In the genomic region with DNA sequence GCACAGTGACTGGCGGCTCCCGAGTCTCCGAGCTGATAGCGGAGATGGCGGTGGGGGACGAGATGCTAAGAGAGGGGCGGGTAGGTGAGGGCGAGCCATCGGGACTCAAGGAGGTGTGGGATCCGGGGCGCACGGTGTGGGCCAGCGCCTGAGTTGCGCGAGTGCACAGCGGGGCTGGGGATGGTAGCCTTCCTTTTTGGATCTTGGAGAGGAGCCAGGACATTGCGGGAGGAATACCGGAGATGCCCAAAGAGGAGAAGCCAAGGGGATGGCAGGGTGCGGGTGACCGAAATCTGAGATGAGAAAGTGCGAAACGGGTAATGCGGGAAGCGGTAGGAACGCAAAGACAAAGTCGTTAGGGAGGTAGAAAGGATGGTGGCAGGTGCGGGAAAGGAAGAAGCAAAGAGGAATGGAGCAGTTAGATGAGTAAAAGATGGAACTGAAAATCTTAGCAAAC, we compare ENCODE assay signal across 11 cellular contexts. TPM values are rescaled to one million over a fixed set of nuclear protein-coding genes. Genes with fewer than 3 reads are reported as not detected.
DNase-seq lines count a peak whose midpoint lies in the region; ATAC-seq and TF ChIP-seq lines count a peak whose summit lies in the region.
"Had no signal": no experiment of that assay in that cellular context is flagged by ENCODE, and none has a peak within 500 bp of the region (broad histone marks: within the 10 kb centered on the region; RNA-seq: fewer than 3 reads in every experiment).

No MANE protein-coding gene starts in this region.

- DNase-seq in activated T-cell treated with anti-CD3 and anti-CD28 coated beads, Interleukin-2, amount 50 U/mL, for 72 hours: no peak
- DNase-seq in activated T-cell treated with anti-CD3 and anti-CD28 coated beads for 4 hours: no peak
- peak; percentile 11 for DNase-seq in cerebellum (ENCODE audit: low spot score)
- DNase-seq in mesenchymal stem cell: no peak
- DNase-seq in type B pancreatic cell (ENCODE audit: extremely low spot score, unreplicated experiment): no peak
- no peak for DNase-seq in uterus
- no peak for DNase-seq in DMS79 treated with DMSO at 0.1 percent for 48 hours (lab: John Stamatoyannopoulos, UW)
- DNase-seq in omental fat pad (ENCODE audit: low spot score): no peak
- DNase-seq: activated CD4-positive, alpha-beta memory T cell treated with anti-CD3 and anti-CD28 coated beads for 36 hours had no signal

- H3K9ac ChIP-seq in mesenchymal stem cell (ENCODE audit: low read length): peak overlapping the region; percentile 3

- H3K27ac Mint-ChIP-seq in activated T-cell treated with anti-CD3 and anti-CD28 coated beads, Interleukin-2, amount 50 U/mL, for 72 hours: no peak overlapping the region
- peak overlapping the region; percentile 12 for H3K27ac Mint-ChIP-seq in type B pancreatic cell
- H3K27ac Mint-ChIP-seq: activated CD4-positive, alpha-beta memory T cell treated with anti-CD3 and anti-CD28 coated beads for 36 hours had no signal

- H3K4me3 Mint-ChIP-seq in activated T-cell treated with anti-CD3 and anti-CD28 coated beads, Interleukin-2, amount 50 U/mL, for 72 hours: peak overlapping the region; percentile 31 to 76
- peak overlapping the region; percentile 77 for H3K4me3 Mint-ChIP-seq in type B pancreatic cell
- H3K4me3 Mint-ChIP-seq: activated CD4-positive, alpha-beta memory T cell treated with anti-CD3 and anti-CD28 coated beads for 36 hours had no signal

- no peak overlapping the region for H2BK5ac ChIP-seq in mesenchymal stem cell (ENCODE audit: low read depth, low read length, poor library complexity, severe bottlenecking)

- no peaks in the 10 kb centered on the region for H3K9me3 Mint-ChIP-seq in activated T-cell treated with anti-CD3 and anti-CD28 coated beads, Interleukin-2, amount 50 U/mL, for 72 hours
- H3K9me3 Mint-ChIP-seq in type B pancreatic cell: no peaks in the 10 kb centered on the region
- H3K9me3 Mint-ChIP-seq: activated CD4-positive, alpha-beta memory T cell treated with anti-CD3 and anti-CD28 coated beads for 36 hours had no signal

- no peak overlapping the region for H3K4ac ChIP-seq in mesenchymal stem cell (ENCODE audit: low read depth in 1 of 2, low read length in 2 of 2)

- H3K27me3 Mint-ChIP-seq in activated T-cell treated with anti-CD3 and anti-CD28 coated beads, Interleukin-2, amount 50 U/mL, for 72 hours (ENCODE audit: low read depth): peaks cover 34% of the 10 kb centered on the region
- H3K27me3 Mint-ChIP-seq in type B pancreatic cell: peaks cover 56% of the 10 kb centered on the region

- H4K91ac ChIP-seq in mesenchymal stem cell (ENCODE audit: low read length): no peak overlapping the region

- no peak overlapping the region for H2AK5ac ChIP-seq in mesenchymal stem cell (ENCODE audit: low read length, severe bottlenecking)

- no peak overlapping the region for H3K18ac ChIP-seq in mesenchymal stem cell (ENCODE audit: low read depth in 1 of 2, low read length in 2 of 2)

- H2BK12ac ChIP-seq in mesenchymal stem cell (ENCODE audit: low read length in 2 of 2): no peak overlapping the region

- H3K36me3 Mint-ChIP-seq in activated T-cell treated with anti-CD3 and anti-CD28 coated beads, Interleukin-2, amount 50 U/mL, for 72 hours (ENCODE audit: insufficient read depth in 2 of 2): peaks cover 0 to 2% of the 10 kb centered on the region in 2 donors
- no peaks in the 10 kb centered on the region for H3K36me3 Mint-ChIP-seq in type B pancreatic cell
- H3K36me3 Mint-ChIP-seq: activated CD4-positive, alpha-beta memory T cell treated with anti-CD3 and anti-CD28 coated beads for 36 hours had no signal

- H3K4me1 ChIP-seq in mesenchymal stem cell (ENCODE audit: control insufficient read depth, insufficient read depth, low read depth, low read length): peaks cover 14% of the 10 kb centered on the region
- H3K4me1 ChIP-seq in uterus: peaks cover 0 to 10% of the 10 kb centered on the region in 2 donors

- ATAC-seq in activated T-cell treated with anti-CD3 and anti-CD28 coated beads, Interleukin-2, amount 50 U/mL, for 72 hours (replicated peaks in 1 of 2): peak in 1 of 2 donors; percentile 9
- ATAC-seq in omental fat pad (ENCODE audit: low FRiP score): no peak
- ATAC-seq: sciatic nerve had no signal

- H4K8ac ChIP-seq in mesenchymal stem cell (ENCODE audit: low read length): no peak overlapping the region

- H3K36me3 ChIP-seq in mesenchymal stem cell (ENCODE audit: control insufficient read depth in 1 of 2, insufficient read depth in 2 of 2, low read depth in 1 of 2, low read length in 2 of 2) (no peaks in the 10 kb centered on the region), uterus (no peaks in the 10 kb centered on the region)

- TF ChIP-seq CTCF in type B pancreatic cell (conservative IDR thresholded peaks at IDR 0.05) (no peak), uterus (IDR thresholded peaks at IDR 0.05) (no peak), omental fat pad (IDR thresholded peaks at IDR 0.05) (no peak)

- no peaks in the 10 kb centered on the region for H3K79me1 ChIP-seq in mesenchymal stem cell (replicated peaks; ENCODE audit: low read length, poor library complexity, severe bottlenecking)

- peak overlapping the region; percentile 91 for H3K4me2 ChIP-seq in mesenchymal stem cell (ENCODE audit: low read length, poor library complexity, severe bottlenecking)

- WGBS in mesenchymal stem cell: 8% methylated on average over 27 of the region's 27 CpGs

- peak overlapping the region; percentile 47 to 75 for H3K4me3 ChIP-seq in mesenchymal stem cell (ENCODE audit: insufficient read depth in 1 of 2, low read depth in 1 of 2, low read length in 2 of 2)
- H3K4me3 ChIP-seq in uterus: peak overlapping the region in 1 of 2 donors; percentile 1

- no peak overlapping the region for H3K14ac ChIP-seq in mesenchymal stem cell (ENCODE audit: low read length in 2 of 2)

- intact Hi-C loops in uterus (cut with DNase I; ENCODE audit: low total_unique reads): no loop called here

- TF ChIP-seq POLR2A in uterus (IDR thresholded peaks at IDR 0.05): no peak

- H2BK15ac ChIP-seq in mesenchymal stem cell (ENCODE audit: low read depth, poor library complexity, severe bottlenecking): no peak overlapping the region

- H3K27ac ChIP-seq in mesenchymal stem cell (ENCODE audit: low read length, poor library complexity, severe bottlenecking) (no peak overlapping the region), uterus (no peak overlapping the region)
- H3K27ac ChIP-seq: epithelial cell of prostate had no signal

- no peak overlapping the region for H3K23ac ChIP-seq in mesenchymal stem cell (ENCODE audit: low read length in 2 of 2)

- H3K4me1 Mint-ChIP-seq in activated T-cell treated with anti-CD3 and anti-CD28 coated beads, Interleukin-2, amount 50 U/mL, for 72 hours (ENCODE audit: low read depth): peaks cover 21% of the 10 kb centered on the region
- H3K4me1 Mint-ChIP-seq in type B pancreatic cell (ENCODE audit: unreplicated experiment): peaks cover 9% of the 10 kb centered on the region

- peaks cover 31% of the 10 kb centered on the region in 2 experiments for H3K27me3 ChIP-seq in mesenchymal stem cell (ENCODE audit: control insufficient read depth in 1 of 2, insufficient read depth in 1 of 2, low read length in 2 of 2)
- H3K27me3 ChIP-seq in uterus: peaks cover 0 to 5% of the 10 kb centered on the region in 2 donors

- no peak overlapping the region for H2AFZ ChIP-seq in mesenchymal stem cell (ENCODE audit: low read depth, low read length)

- no peak overlapping the region for H2BK120ac ChIP-seq in mesenchymal stem cell (ENCODE audit: low read depth, low read length)

- no peaks in the 10 kb centered on the region for H3K9me3 ChIP-seq in mesenchymal stem cell (ENCODE audit: control insufficient read depth, low read length)
- H3K9me3 ChIP-seq in uterus: no peaks in the 10 kb centered on the region

RNA-seq across cellular contexts. Expression of gene FAM184B, which starts 0.4 kb away (rescaled TPM):
- not detected for total RNA-seq in activated T-cell treated with anti-CD3 and anti-CD28 coated beads, Interleukin-2, amount 50 U/mL, for 72 hours
- total RNA-seq in cerebellum: 2.3 TPM
- under 0.01 TPM for polyA plus RNA-seq in mesenchymal stem cell (2013, experiment 1 of 2)
- polyA plus RNA-seq in mesenchymal stem cell (2013, experiment 2 of 2): under 0.01 TPM
- total RNA-seq in type B pancreatic cell (ENCODE audit: low replicate concordance): 0.12 TPM in 2 replicates
- under 1 TPM in 1 of 4 donors, not detected in 3; 0.07 TPM for total RNA-seq in uterus
- total RNA-seq in omental fat pad: not detected
- total RNA-seq: activated CD4-positive, alpha-beta memory T cell treated with anti-CD3 and anti-CD28 coated beads for 36 hours; sciatic nerve had no signal

RNA-seq across cellular contexts. Expression of gene DCAF16, which starts 28.7 kb away (rescaled TPM):
- 10 to 100 TPM; 50.1 to 50.2 TPM for total RNA-seq in activated T-cell treated with anti-CD3 and anti-CD28 coated beads, Interleukin-2, amount 50 U/mL, for 72 hours
- 49.4 TPM for total RNA-seq in cerebellum
- 16.9 TPM for polyA plus RNA-seq in mesenchymal stem cell (2013, experiment 1 of 2)
- 16.4 TPM for polyA plus RNA-seq in mesenchymal stem cell (2013, experiment 2 of 2)
- total RNA-seq in type B pancreatic cell (ENCODE audit: low replicate concordance): 58.2 and 63.7 TPM in 2 replicates
- 10 to 100 TPM; 25.6 to 65.9 (median 55.2) TPM for total RNA-seq in uterus
- total RNA-seq in omental fat pad: 10 to 100 TPM; 19.0 to 26.5 (median 24.7) TPM

RNA-seq across cellular contexts. Expression of gene NCAPG, which starts 28.9 kb away (rescaled TPM):
- total RNA-seq in activated T-cell treated with anti-CD3 and anti-CD28 coated beads, Interleukin-2, amount 50 U/mL, for 72 hours: 10 to 100 TPM; 79.1 to 87.5 TPM
- total RNA-seq in cerebellum: 41.3 TPM
- polyA plus RNA-seq in mesenchymal stem cell (2013, experiment 1 of 2): 4.4 TPM
- polyA plus RNA-seq in mesenchymal stem cell (2013, experiment 2 of 2): 4.3 TPM
- 11.8 and 46.0 TPM in 2 replicates for total RNA-seq in type B pancreatic cell (ENCODE audit: low replicate concordance)
- 10 to 100 TPM in 1 of 4 donors, 1 to 10 TPM in 1, not detected in 2; 2.9 to 36.2 TPM for total RNA-seq in uterus
- 1 to 10 TPM in 1 of 4 donors, under 1 TPM in 2, not detected in 1; 0.32 to 2.3 (median 0.46) TPM for total RNA-seq in omental fat pad
